ENCODE assay signal across 8 cellular contexts in the genomic region with DNA sequence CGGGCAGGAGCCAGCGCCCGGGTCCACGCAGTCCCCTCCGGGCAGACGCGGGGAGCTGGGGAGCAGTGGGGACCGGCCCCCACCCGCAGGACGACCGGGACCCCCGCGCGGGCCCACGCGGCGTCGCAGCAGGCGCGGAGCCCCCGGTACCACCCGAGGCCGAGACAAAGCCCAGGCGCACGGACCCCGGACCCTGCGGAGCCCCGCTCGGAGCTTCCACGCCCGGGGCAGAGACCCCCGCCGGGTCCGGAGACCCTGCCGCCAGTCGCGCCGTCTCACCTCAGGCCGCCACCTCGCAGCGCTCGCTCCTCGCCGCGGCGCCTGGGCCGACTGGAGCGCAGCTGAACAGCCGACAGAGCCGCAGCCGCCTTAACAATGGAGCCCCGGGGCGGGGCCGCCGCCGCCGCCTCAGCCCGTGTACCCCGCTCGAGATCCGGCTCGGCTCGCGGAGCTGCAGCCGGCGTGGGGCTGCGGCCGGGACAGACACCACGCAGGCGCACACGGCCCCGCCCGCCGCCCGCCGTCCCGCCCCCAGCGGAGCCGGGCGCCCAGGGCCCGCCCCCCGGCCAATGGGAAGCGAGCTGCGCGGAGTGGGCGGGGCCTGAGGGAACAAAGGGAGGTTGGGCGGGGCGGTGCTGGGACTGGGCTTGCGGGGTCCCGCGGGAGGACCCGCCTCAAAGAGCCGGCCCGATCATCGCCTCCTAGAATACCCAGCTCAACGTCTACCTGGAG. TPM values are rescaled to one million over a fixed set of nuclear protein-coding genes. Genes with fewer than 3 reads are reported as not detected.
A peak's percentile ranks its signal among the peaks of the same experiment; 100 is the strongest.
DNase-seq lines count a peak whose midpoint lies in the region; ATAC-seq and TF ChIP-seq lines count a peak whose summit lies in the region.

A gene with protein sequence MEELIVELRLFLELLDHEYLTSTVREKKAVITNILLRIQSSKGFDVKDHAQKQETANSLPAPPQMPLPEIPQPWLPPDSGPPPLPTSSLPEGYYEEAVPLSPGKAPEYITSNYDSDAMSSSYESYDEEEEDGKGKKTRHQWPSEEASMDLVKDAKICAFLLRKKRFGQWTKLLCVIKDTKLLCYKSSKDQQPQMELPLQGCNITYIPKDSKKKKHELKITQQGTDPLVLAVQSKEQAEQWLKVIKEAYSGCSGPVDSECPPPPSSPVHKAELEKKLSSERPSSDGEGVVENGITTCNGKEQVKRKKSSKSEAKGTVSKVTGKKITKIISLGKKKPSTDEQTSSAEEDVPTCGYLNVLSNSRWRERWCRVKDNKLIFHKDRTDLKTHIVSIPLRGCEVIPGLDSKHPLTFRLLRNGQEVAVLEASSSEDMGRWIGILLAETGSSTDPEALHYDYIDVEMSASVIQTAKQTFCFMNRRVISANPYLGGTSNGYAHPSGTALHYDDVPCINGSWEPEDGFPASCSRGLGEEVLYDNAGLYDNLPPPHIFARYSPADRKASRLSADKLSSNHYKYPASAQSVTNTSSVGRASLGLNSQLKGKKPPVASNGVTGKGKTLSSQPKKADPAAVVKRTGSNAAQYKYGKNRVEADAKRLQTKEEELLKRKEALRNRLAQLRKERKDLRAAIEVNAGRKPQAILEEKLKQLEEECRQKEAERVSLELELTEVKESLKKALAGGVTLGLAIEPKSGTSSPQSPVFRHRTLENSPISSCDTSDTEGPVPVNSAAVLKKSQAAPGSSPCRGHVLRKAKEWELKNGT (minus strand): TSS at position 485 of the 732 bp plus-strand sequence. CDS start 67,783 bp downstream, outside the sequence.

- intact Hi-C loops in head of caudate nucleus (cut with DNase I): no loop called here

- POLR2A ChIA-PET in activated naive CD8-positive, alpha-beta T cell treated with anti-CD3 and anti-CD28 coated beads, Interleukin-2, amount 10 ng/mL, durations not matched to agents 7 days and 5 days (lab: Charles Lee): interaction anchor here (0.6 to 2.0 kb wide), 12 partner anchors 9 to 1040 kb away, joined by 3 to 9 read pairs (median 4); no protein-coding TSS in a partner anchor

- no peaks in the 10 kb centered on the region for H3K36me3 Mint-ChIP-seq in activated naive CD8-positive, alpha-beta T cell treated with anti-CD3 and anti-CD28 coated beads, Interleukin-2, amount 10 ng/mL, durations not matched to agents 7 days and 5 days

- no peaks in the 10 kb centered on the region for H3K27me3 ChIP-seq in osteoblast (ENCODE audit: insufficient read depth, low read length)

- H3K27me3 Mint-ChIP-seq in activated naive CD8-positive, alpha-beta T cell treated with anti-CD3 and anti-CD28 coated beads, Interleukin-2, amount 10 ng/mL, durations not matched to agents 7 days and 5 days: peaks cover 20% of the 10 kb centered on the region

- peaks cover 53% of the 10 kb centered on the region for H3K79me2 ChIP-seq in osteoblast (ENCODE audit: insufficient read depth, low read length)

- H3K9me3 Mint-ChIP-seq in activated naive CD8-positive, alpha-beta T cell treated with anti-CD3 and anti-CD28 coated beads, Interleukin-2, amount 10 ng/mL, durations not matched to agents 7 days and 5 days: no peaks in the 10 kb centered on the region

- H3K27ac ChIP-seq in osteoblast (ENCODE audit: low read depth, low read length) (peak within 1 kb of the TSS; percentile 76), substantia nigra (ENCODE audit: low read depth, low read length, poor library complexity, severe bottlenecking) (peak within 1 kb of the TSS; percentile 42)

- TF ChIP-seq CTCF in osteoblast (IDR thresholded peaks at IDR 0.05; ENCODE audit: extremely low read depth, low read depth, low read length): no peak

- H3K4me1 ChIP-seq in osteoblast (ENCODE audit: insufficient read depth, low read length): peaks cover 39% of the 10 kb centered on the region

- H4K20me1 ChIP-seq in osteoblast (ENCODE audit: insufficient read depth, low read length): peaks cover 20% of the 10 kb centered on the region

- H3K4me1 Mint-ChIP-seq in activated naive CD8-positive, alpha-beta T cell treated with anti-CD3 and anti-CD28 coated beads, Interleukin-2, amount 10 ng/mL, durations not matched to agents 7 days and 5 days: peaks cover 13% of the 10 kb centered on the region

- peak within 1 kb of the TSS; percentile 93 for H3K4me2 ChIP-seq in osteoblast (ENCODE audit: insufficient read depth, low read length)

- peak within 1 kb of the TSS; percentile 85 for H3K4me3 ChIP-seq in osteoblast (ENCODE audit: insufficient read depth, low read length)

- peak within 1 kb of the TSS; percentile 66 for H3K4me3 Mint-ChIP-seq in activated naive CD8-positive, alpha-beta T cell treated with anti-CD3 and anti-CD28 coated beads, Interleukin-2, amount 10 ng/mL, durations not matched to agents 7 days and 5 days

- H2AFZ ChIP-seq in osteoblast (ENCODE audit: low read length): peak within 1 kb of the TSS; percentile 90

- no peaks in the 10 kb centered on the region for H3K9me3 ChIP-seq in osteoblast (ENCODE audit: low read depth, low read length)

- peak; percentile 95 for ATAC-seq in GM21529 (IDR thresholded peaks at IDR 0.05; ENCODE audit: unreplicated experiment)
- ATAC-seq in activated naive CD8-positive, alpha-beta T cell treated with anti-CD3 and anti-CD28 coated beads, Interleukin-2, amount 10 ng/mL, durations not matched to agents 7 days and 5 days (ENCODE audit: low read depth): peak; percentile 97

- H3K36me3 ChIP-seq in osteoblast (ENCODE audit: insufficient read depth, low read length): peaks cover 3% of the 10 kb centered on the region

- DNase-seq in COR-L47 (lab: John Stamatoyannopoulos, UW): peak; percentile 79
- DNase-seq in Kasumi-1 (lab: John Stamatoyannopoulos, UW): peak; percentile 61 to 73
- peak; percentile 69 for DNase-seq in SW480 (ENCODE audit: low spot score)
- DNase-seq in activated naive CD8-positive, alpha-beta T cell treated with anti-CD3 and anti-CD28 coated beads, Interleukin-2, amount 10 ng/mL, durations not matched to agents 7 days and 5 days: peak; percentile 94
- DNase-seq in head of caudate nucleus: peak; percentile 64 to 96 (median 91)
- peak; percentile 100 for DNase-seq in osteoblast (ENCODE audit: insufficient read length, low spot score, missing footprints)
- peak; percentile 18 to 92 (median 75) for DNase-seq in substantia nigra (lab: John Stamatoyannopoulos, UW)

- H3K27ac Mint-ChIP-seq in activated naive CD8-positive, alpha-beta T cell treated with anti-CD3 and anti-CD28 coated beads, Interleukin-2, amount 10 ng/mL, durations not matched to agents 7 days and 5 days: no peak within 1 kb of the TSS

RNA-seq across cellular contexts. Expression of the gene that starts here (rescaled TPM):
- 10 to 100 TPM in 1 of 2 experiments, 1 to 10 TPM in 1; 9.9 to 12.2 TPM for total RNA-seq in activated naive CD8-positive, alpha-beta T cell treated with anti-CD3 and anti-CD28 coated beads, Interleukin-2, amount 10 ng/mL, durations not matched to agents 7 days and 5 days
- 101 and 106 TPM in 2 replicates for total RNA-seq in osteoblast

Comparison
In these comparisons a context has a peak if more than half of its experiments do, and no peak if none do; other contexts are left out.
1. Peak in every context shown above with its lines: DNase-seq, ATAC-seq, H3K4me3 ChIP-seq and H3K27ac ChIP-seq.